In genomic region chr6:26520840-26521484, GRCh38 we compare ENCODE assay signal across 8 cellular contexts. TPM values are rescaled to one million over a fixed set of nuclear protein-coding genes. Genes with fewer than 3 reads are reported as not detected.
DNase-seq lines count a peak whose midpoint lies in the region; ATAC-seq and TF ChIP-seq lines count a peak whose summit lies in the region.

No MANE protein-coding gene starts in this region.

- peak; percentile 65 for TF ChIP-seq POLR2A in GM15510 (IDR thresholded peaks at IDR 0.05; ENCODE audit: borderline replicate concordance, extremely low read depth, insufficient read length)

- DNase-seq in NCI-H1417 treated with DMSO at 0.1 percent for 48 hours (lab: John Stamatoyannopoulos, UW), result peak; percentile 63
- DNase-seq in T-helper 2 cell, result peak; percentile 71 to 90 (median 82)
- peak in 57 of 58 donors; percentile 36 to 94 (median 85) for DNase-seq in anterior cingulate cortex (lab: John Stamatoyannopoulos, UW)
- DNase-seq in hepatic stellate cell (ENCODE audit: low spot score), result peak; percentile 92
- peak; percentile 72 for DNase-seq in renal cortical epithelial cell (ENCODE audit: low read depth)
- no peak for DNase-seq in cortex of kidney (lab: John Stamatoyannopoulos, UW)

- ATAC-seq in HG02798 (IDR thresholded peaks at IDR 0.05; ENCODE audit: poor library complexity, unreplicated experiment), result peak; percentile 65

RNA-seq across cellular contexts. Expression of gene HMGN4, which starts 17.2 kb away (rescaled TPM):
- total RNA-seq in renal cortical epithelial cell, result 117 and 119 TPM in 2 replicates

RNA-seq across cellular contexts. Expression of gene BTN1A1, which starts 20.9 kb away (rescaled TPM):
- total RNA-seq in renal cortical epithelial cell, result not detected in 2 replicates
